Comparison of ENCODE assay signal across 15 cellular contexts in the genomic region with DNA sequence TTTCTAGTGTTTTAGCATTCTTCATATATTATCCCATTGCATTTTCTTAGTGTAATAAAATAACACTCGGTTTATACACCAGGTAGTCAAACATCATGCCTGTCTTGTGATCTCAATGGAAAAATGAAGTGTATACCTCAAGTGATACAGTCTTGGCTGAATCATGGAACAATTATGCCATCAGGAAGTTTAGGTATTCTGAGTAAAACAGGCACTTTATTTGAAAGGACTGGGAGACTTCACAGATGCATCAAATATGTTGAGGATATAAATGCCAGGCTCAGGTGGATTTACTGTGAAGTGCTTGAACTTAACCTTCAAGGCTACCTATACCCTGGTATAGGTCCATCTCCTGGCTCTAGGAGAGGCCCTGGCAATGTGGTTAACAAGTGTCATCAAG. TPM values are rescaled to one million over a fixed set of nuclear protein-coding genes. Genes with fewer than 3 reads are reported as not detected.
DNase-seq lines count a peak whose midpoint lies in the region; ATAC-seq and TF ChIP-seq lines count a peak whose summit lies in the region.
"Had no signal": no experiment of that assay in that cellular context is flagged by ENCODE, and none has a peak within 500 bp of the region (broad histone marks: within the 10 kb centered on the region; RNA-seq: fewer than 3 reads in every experiment).

No MANE protein-coding gene starts in this region.

- H3K36me3 ChIP-seq in MM.1S (replicated peaks; ENCODE audit: insufficient read depth, low read length) = no peaks in the 10 kb centered on the region
- no peaks in the 10 kb centered on the region for H3K36me3 ChIP-seq in GM23338 (ENCODE audit: insufficient read depth)

- in situ Hi-C loops in ACHN (cut with HindIII; ENCODE audit: low pct_ligation_motif_present, low pct_unique_long_range_greater_than_20kb, low sequenced_read_pairs) = no loop called here

- H3K4me3 ChIP-seq in MM.1S (ENCODE audit: low read length) (no peak overlapping the region), GM23338 (no peak overlapping the region)

- no peaks in the 10 kb centered on the region for H3K27me3 Mint-ChIP-seq in activated naive CD4-positive, alpha-beta T cell treated with anti-CD3 and anti-CD28 coated beads, Interleukin-2, amount 50 U/mL, for 24 hours
- H3K27me3 Mint-ChIP-seq in activated CD4-positive, alpha-beta memory T cell treated with anti-CD3 and anti-CD28 coated beads, Interleukin-2, amount 10 ng/mL, durations not matched to agents 7 days and 5 days = no peaks in the 10 kb centered on the region
- H3K27me3 Mint-ChIP-seq in stimulated activated naive CD8-positive, alpha-beta T cell treated with anti-CD3 and anti-CD28 coated beads, Interleukin-15, amount 100 ng/mL, for 72 hours = no peaks in the 10 kb centered on the region
- no peaks in the 10 kb centered on the region for H3K27me3 Mint-ChIP-seq in GM23338 (ENCODE audit: insufficient read depth, low read depth, poor library complexity)

- H3K79me2 ChIP-seq in MM.1S (ENCODE audit: low read length) (peaks cover 97% of the 10 kb centered on the region), GM23338 (replicated peaks; ENCODE audit: insufficient read depth) (peaks cover 100% of the 10 kb centered on the region)

- peak overlapping the region; percentile 99 for H3K4me3 Mint-ChIP-seq in activated naive CD4-positive, alpha-beta T cell treated with anti-CD3 and anti-CD28 coated beads, Interleukin-2, amount 50 U/mL, for 24 hours
- no peak overlapping the region for H3K4me3 Mint-ChIP-seq in activated CD4-positive, alpha-beta memory T cell treated with anti-CD3 and anti-CD28 coated beads, Interleukin-2, amount 10 ng/mL, durations not matched to agents 7 days and 5 days
- peak overlapping the region; percentile 60 to 85 for H3K4me3 Mint-ChIP-seq in stimulated activated naive CD8-positive, alpha-beta T cell treated with anti-CD3 and anti-CD28 coated beads, Interleukin-15, amount 100 ng/mL, for 72 hours
- no peak overlapping the region for H3K4me3 Mint-ChIP-seq in GM23338

- H3K27ac ChIP-seq in MM.1S (ENCODE audit: low read length) (no peak overlapping the region), GM23338 (ENCODE audit: low read depth) (no peak overlapping the region)

- POLR2A ChIA-PET in activated CD4-positive, alpha-beta memory T cell treated with anti-CD3 and anti-CD28 coated beads, Interleukin-2, amount 10 ng/mL, durations not matched to agents 7 days and 5 days (lab: Charles Lee) = interaction anchor here (0.7 to 20.1 kb wide), 8 partner anchors 6 to 918 kb away, joined by 3 to 671 read pairs (median 14); a partner anchor contains a TSS

- H3K36me3 Mint-ChIP-seq in activated naive CD4-positive, alpha-beta T cell treated with anti-CD3 and anti-CD28 coated beads, Interleukin-2, amount 50 U/mL, for 24 hours = peaks cover 36% of the 10 kb centered on the region
- H3K36me3 Mint-ChIP-seq in activated CD4-positive, alpha-beta memory T cell treated with anti-CD3 and anti-CD28 coated beads, Interleukin-2, amount 10 ng/mL, durations not matched to agents 7 days and 5 days (ENCODE audit: low read depth) = peaks cover 68% of the 10 kb centered on the region
- H3K36me3 Mint-ChIP-seq in GM23338 (ENCODE audit: low read depth) = peaks cover 8% of the 10 kb centered on the region; the same call in 2 of the 3 replicates

- H3F3A ChIP-seq in MM.1S (ENCODE audit: insufficient read depth, low read length) = no peaks in the 10 kb centered on the region
- no peaks in the 10 kb centered on the region for H3F3A ChIP-seq in GM23338 (replicated peaks; ENCODE audit: low read depth)

- no peak overlapping the region for H3K4me2 ChIP-seq in MM.1S (ENCODE audit: low read depth, low read length)
- no peak overlapping the region for H3K4me2 ChIP-seq in GM23338

- no peak overlapping the region for H2AFZ ChIP-seq in MM.1S (ENCODE audit: low read length)
- H2AFZ ChIP-seq in GM23338 = no peak overlapping the region

- no peak for TF ChIP-seq CTCF in MM.1S (IDR thresholded peaks at IDR 0.05; ENCODE audit: low read length)
- no peak for TF ChIP-seq CTCF in GM23338 (conservative IDR thresholded peaks at IDR 0.05; ENCODE audit: low read depth in 2 of 2)

- peak overlapping the region; percentile 97 for H3K27ac Mint-ChIP-seq in activated naive CD4-positive, alpha-beta T cell treated with anti-CD3 and anti-CD28 coated beads, Interleukin-2, amount 50 U/mL, for 24 hours
- H3K27ac Mint-ChIP-seq in activated CD4-positive, alpha-beta memory T cell treated with anti-CD3 and anti-CD28 coated beads, Interleukin-2, amount 10 ng/mL, durations not matched to agents 7 days and 5 days = peak overlapping the region; percentile 47
- peak overlapping the region; percentile 78 to 86 for H3K27ac Mint-ChIP-seq in stimulated activated naive CD8-positive, alpha-beta T cell treated with anti-CD3 and anti-CD28 coated beads, Interleukin-15, amount 100 ng/mL, for 72 hours
- no peak overlapping the region for H3K27ac Mint-ChIP-seq in GM23338

- H3K27me3 ChIP-seq in MM.1S (replicated peaks; ENCODE audit: insufficient read depth, low read length) (no peaks in the 10 kb centered on the region), GM23338 (ENCODE audit: insufficient read depth) (no peaks in the 10 kb centered on the region)

- H3K9ac ChIP-seq in MM.1S (ENCODE audit: low read length) = no peak overlapping the region

- H3K4me1 ChIP-seq in MM.1S (ENCODE audit: low read length) (no peaks in the 10 kb centered on the region), GM23338 (ENCODE audit: insufficient read depth) (peaks cover 40% of the 10 kb centered on the region)

- no peak for DNase-seq in activated naive CD4-positive, alpha-beta T cell treated with Interleukin-2 at 50 U/mL for 16 hours
- DNase-seq in activated CD4-positive, alpha-beta memory T cell treated with anti-CD3 and anti-CD28 coated beads, Interleukin-2, amount 10 ng/mL, durations not matched to agents 7 days and 5 days = no peak
- DNase-seq in iris pigment epithelial cell (ENCODE audit: low read depth) (peak; percentile 54), MM.1S (no peak), GM23338 (ENCODE audit: low spot score) (no peak), ACHN (no peak)
- DNase-seq in stimulated activated naive CD8-positive, alpha-beta T cell treated with anti-CD3 and anti-CD28 coated beads, Interleukin-15, amount 100 ng/mL, for 72 hours = no peak
- DNase-seq: cerebellar nuclear complex; GDM1; H7; NCI-H446; stimulated activated CD4-positive, alpha-beta T cell treated with anti-CD3 and anti-CD28 coated beads, Interleukin-2, amount 100 ng/mL, for 48 hours; stimulated activated naive CD4-positive, alpha-beta T cell had no signal

- CTCF ChIA-PET in activated CD4-positive, alpha-beta memory T cell treated with anti-CD3 and anti-CD28 coated beads, Interleukin-2, amount 10 ng/mL, durations not matched to agents 7 days and 5 days (lab: Charles Lee) = interaction anchor here (1.2 kb wide), 1 partner anchor 78 kb away, joined by 3 read pairs; no protein-coding TSS in a partner anchor

- no peak for ATAC-seq in stimulated activated naive CD8-positive, alpha-beta T cell treated with anti-CD3 and anti-CD28 coated beads, Interleukin-15, amount 100 ng/mL, for 72 hours
- ATAC-seq in GM23338 = no peak
- ATAC-seq: esophagus mucosa had no signal

- H3K9me3 Mint-ChIP-seq in activated naive CD4-positive, alpha-beta T cell treated with anti-CD3 and anti-CD28 coated beads, Interleukin-2, amount 50 U/mL, for 24 hours = no peaks in the 10 kb centered on the region
- no peaks in the 10 kb centered on the region for H3K9me3 Mint-ChIP-seq in activated CD4-positive, alpha-beta memory T cell treated with anti-CD3 and anti-CD28 coated beads, Interleukin-2, amount 10 ng/mL, durations not matched to agents 7 days and 5 days
- no peaks in the 10 kb centered on the region for H3K9me3 Mint-ChIP-seq in stimulated activated naive CD8-positive, alpha-beta T cell treated with anti-CD3 and anti-CD28 coated beads, Interleukin-15, amount 100 ng/mL, for 72 hours
- H3K9me3 Mint-ChIP-seq in GM23338 = no peaks in the 10 kb centered on the region

- H3K4me1 Mint-ChIP-seq in activated naive CD4-positive, alpha-beta T cell treated with anti-CD3 and anti-CD28 coated beads, Interleukin-2, amount 50 U/mL, for 24 hours = peaks cover 90% of the 10 kb centered on the region
- peaks cover 95% of the 10 kb centered on the region for H3K4me1 Mint-ChIP-seq in activated CD4-positive, alpha-beta memory T cell treated with anti-CD3 and anti-CD28 coated beads, Interleukin-2, amount 10 ng/mL, durations not matched to agents 7 days and 5 days
- H3K4me1 Mint-ChIP-seq in stimulated activated naive CD8-positive, alpha-beta T cell treated with anti-CD3 and anti-CD28 coated beads, Interleukin-15, amount 100 ng/mL, for 72 hours = peaks cover 84% of the 10 kb centered on the region
- H3K4me1 Mint-ChIP-seq in GM23338 = peaks cover 37% of the 10 kb centered on the region

- H4K20me1 ChIP-seq in MM.1S (ENCODE audit: insufficient read depth, low read length) = no peaks in the 10 kb centered on the region
- H4K20me1 ChIP-seq in GM23338 (replicated peaks; ENCODE audit: insufficient read depth) = peaks cover 11% of the 10 kb centered on the region

- no peaks in the 10 kb centered on the region for H3K9me3 ChIP-seq in MM.1S (replicated peaks; ENCODE audit: insufficient read depth, low read length)

- no peaks in the 10 kb centered on the region for H3K9me2 ChIP-seq in MM.1S (replicated peaks; ENCODE audit: insufficient read depth, low read length)
- H3K9me2 ChIP-seq in GM23338 (ENCODE audit: insufficient read depth) = no peaks in the 10 kb centered on the region

TF ChIP-seq in GM23338, 12 proteins besides CTCF, POLR2A, EP300 and RAD21 (continues in another document):
- TF ChIP-seq POLR2AphosphoS5 (IDR thresholded peaks at IDR 0.05; ENCODE audit: low read depth) = no peak
- TF ChIP-seq, protein P1, sequence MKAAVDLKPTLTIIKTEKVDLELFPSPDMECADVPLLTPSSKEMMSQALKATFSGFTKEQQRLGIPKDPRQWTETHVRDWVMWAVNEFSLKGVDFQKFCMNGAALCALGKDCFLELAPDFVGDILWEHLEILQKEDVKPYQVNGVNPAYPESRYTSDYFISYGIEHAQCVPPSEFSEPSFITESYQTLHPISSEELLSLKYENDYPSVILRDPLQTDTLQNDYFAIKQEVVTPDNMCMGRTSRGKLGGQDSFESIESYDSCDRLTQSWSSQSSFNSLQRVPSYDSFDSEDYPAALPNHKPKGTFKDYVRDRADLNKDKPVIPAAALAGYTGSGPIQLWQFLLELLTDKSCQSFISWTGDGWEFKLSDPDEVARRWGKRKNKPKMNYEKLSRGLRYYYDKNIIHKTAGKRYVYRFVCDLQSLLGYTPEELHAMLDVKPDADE (IDR thresholded peaks at IDR 0.05) = no peak
- TF ChIP-seq JUNB (IDR thresholded peaks at IDR 0.05; ENCODE audit: unreplicated experiment) = no peak
- TF ChIP-seq STAT1 (IDR thresholded peaks at IDR 0.05; ENCODE audit: unreplicated experiment) = no peak

RNA-seq across cellular contexts. Expression of a gene that starts 8.5 kb away (rescaled TPM):
- 10 to 100 TPM; 60.1 to 60.8 TPM for total RNA-seq in activated CD4-positive, alpha-beta memory T cell treated with anti-CD3 and anti-CD28 coated beads, Interleukin-2, amount 10 ng/mL, durations not matched to agents 7 days and 5 days
- 12.2 and 13.0 TPM in 2 replicates for total RNA-seq in GM23338 (2014; rRNA removed; shearing (Covaris generic))
- 3.7 and 4.7 TPM in 2 replicates for polyA plus RNA-seq in GM23338 (2016; fragmentation: Nextera tagmentation; extraction: Ambion mirVana)

Comparison
In these comparisons a context has a peak if more than half of its experiments do, and no peak if none do; other contexts are left out.
1. H3K4me3 Mint-ChIP-seq: peak in activated naive CD4-positive, alpha-beta T cell treated with anti-CD3 and anti-CD28 coated beads, Interleukin-2, amount 50 U/mL, for 24 hours (single experiment) and stimulated activated naive CD8-positive, alpha-beta T cell treated with anti-CD3 and anti-CD28 coated beads, Interleukin-15, amount 100 ng/mL, for 72 hours (2 of 2); none in activated CD4-positive, alpha-beta memory T cell treated with anti-CD3 and anti-CD28 coated beads, Interleukin-2, amount 10 ng/mL, durations not matched to agents 7 days and 5 days (single experiment) and GM23338 (single experiment).